In the genomic region with DNA sequence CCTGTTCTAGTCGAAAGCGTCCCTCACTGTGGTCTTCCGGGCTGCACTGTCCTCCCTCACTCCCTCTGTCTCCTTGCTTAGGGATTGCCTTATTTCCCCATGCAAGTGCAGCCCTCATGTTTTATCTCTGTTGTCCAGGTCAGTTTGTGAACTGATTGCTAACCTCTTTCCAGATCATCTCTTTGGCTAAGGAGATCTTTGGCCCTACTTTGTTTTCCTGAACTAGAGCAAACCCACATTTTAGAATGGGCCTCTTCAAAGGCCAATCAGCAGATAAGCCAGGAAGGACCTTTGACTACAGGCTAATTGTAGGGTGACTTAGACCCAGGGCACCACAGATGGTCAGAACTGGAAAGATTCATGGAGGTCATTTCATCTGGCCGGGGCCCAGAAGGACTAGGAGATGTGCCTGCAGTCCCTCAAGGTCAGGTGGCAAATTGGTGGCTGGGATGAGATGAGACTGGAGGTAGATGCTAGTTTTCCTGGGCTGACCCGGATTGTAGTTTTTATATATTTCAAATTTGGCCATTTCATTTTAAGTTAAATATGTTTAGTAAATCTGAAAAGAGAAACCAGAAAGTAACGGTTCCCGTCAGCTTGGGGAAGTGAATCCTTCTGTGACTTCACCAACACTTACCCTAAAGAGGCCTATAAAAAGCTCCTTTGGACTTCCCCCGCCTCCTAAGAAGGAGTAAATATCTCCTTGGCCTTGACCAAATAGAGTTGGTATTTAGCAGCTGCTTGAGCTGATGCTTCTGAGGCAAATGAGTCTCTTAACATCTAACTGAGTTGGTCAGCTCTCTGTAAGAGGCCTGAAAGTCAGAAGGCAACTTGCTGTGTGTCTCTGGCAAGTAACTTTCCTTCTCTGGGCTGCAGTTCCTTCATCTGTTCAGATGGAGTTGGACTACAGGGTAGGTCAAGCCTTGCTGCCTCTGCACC, we compare ENCODE assay signal across 9 cellular contexts. TPM values are rescaled to one million over a fixed set of nuclear protein-coding genes. Genes with fewer than 3 reads are reported as not detected.
A peak's percentile ranks its signal among the peaks of the same experiment; 100 is the strongest.
DNase-seq lines count a peak whose midpoint lies in the region; ATAC-seq and TF ChIP-seq lines count a peak whose summit lies in the region.
"Had no signal": no experiment of that assay in that cellular context is flagged by ENCODE, and none has a peak within 500 bp of the region (broad histone marks: within the 10 kb centered on the region; RNA-seq: fewer than 3 reads in every experiment).

No MANE protein-coding gene starts in this region.

- no peak overlapping the region for H2AFZ ChIP-seq in osteoblast (ENCODE audit: low read length)

- POLR2A ChIA-PET in activated CD4-positive, alpha-beta memory T cell treated with anti-CD3 and anti-CD28 coated beads, Interleukin-2, amount 10 ng/mL, durations not matched to agents 7 days and 5 days (lab: Charles Lee): interaction anchor here (0.6 to 3.7 kb wide), 5 partner anchors 13 to 109 kb away, joined by 3 to 34 read pairs (median 4); a partner anchor contains a TSS
- POLR2A ChIA-PET in HEK293T (lab: Yijun Ruan, JAX): no interaction called here

- H3K27me3 Mint-ChIP-seq in activated CD4-positive, alpha-beta memory T cell treated with anti-CD3 and anti-CD28 coated beads, Interleukin-2, amount 10 ng/mL, durations not matched to agents 7 days and 5 days: no peaks in the 10 kb centered on the region

- in situ Hi-C loops in HAP-1 (cut with MboI; ENCODE audit: low sequenced_read_pairs): no loop called here

- ATAC-seq in Right ventricle myocardium superior (ENCODE audit: poor library complexity) (peak; percentile 68), HG03064 (IDR thresholded peaks at IDR 0.05; ENCODE audit: low read depth, unreplicated experiment) (peak; percentile 54)

- TF ChIP-seq CTCF in right atrium auricular region (IDR thresholded peaks at IDR 0.05) (no peak), osteoblast (IDR thresholded peaks at IDR 0.05; ENCODE audit: extremely low read depth, low read depth, low read length) (no peak)

- intact Hi-C loops in Right ventricle myocardium superior (cut with DNase I): no loop called here

- no peaks in the 10 kb centered on the region for H3K9me3 ChIP-seq in right atrium auricular region
- no peaks in the 10 kb centered on the region for H3K9me3 ChIP-seq in osteoblast (ENCODE audit: low read depth, low read length)
- H3K9me3 ChIP-seq in HAP-1: no peaks in the 10 kb centered on the region

- H3K36me3 ChIP-seq in right atrium auricular region (no peaks in the 10 kb centered on the region), osteoblast (ENCODE audit: insufficient read depth, low read length) (no peaks in the 10 kb centered on the region), HAP-1 (replicated peaks) (no peaks in the 10 kb centered on the region)

- peak overlapping the region; percentile 46 for H3K4me3 Mint-ChIP-seq in activated CD4-positive, alpha-beta memory T cell treated with anti-CD3 and anti-CD28 coated beads, Interleukin-2, amount 10 ng/mL, durations not matched to agents 7 days and 5 days

- CTCF ChIA-PET in activated CD4-positive, alpha-beta memory T cell treated with anti-CD3 and anti-CD28 coated beads, Interleukin-2, amount 10 ng/mL, durations not matched to agents 7 days and 5 days (lab: Charles Lee): interaction anchor here (0.6 to 2.8 kb wide), 9 partner anchors 25 to 458 kb away, joined by 3 to 22 read pairs (median 4); a partner anchor contains a TSS
- CTCF ChIA-PET in HEK293T (lab: Yijun Ruan, JAX): interaction anchor here (0.6 to 0.8 kb wide), 2 partner anchors 21 to 27 kb away, joined by 3 read pairs; no protein-coding TSS in a partner anchor

- H3K4me2 ChIP-seq in osteoblast (ENCODE audit: insufficient read depth, low read length): no peak overlapping the region

- H3K79me2 ChIP-seq in osteoblast (ENCODE audit: insufficient read depth, low read length): no peaks in the 10 kb centered on the region

- H3K27me3 ChIP-seq in right atrium auricular region (no peaks in the 10 kb centered on the region), osteoblast (ENCODE audit: insufficient read depth, low read length) (no peaks in the 10 kb centered on the region), HAP-1 (ENCODE audit: low read depth) (no peaks in the 10 kb centered on the region)

- H3K27ac Mint-ChIP-seq in activated CD4-positive, alpha-beta memory T cell treated with anti-CD3 and anti-CD28 coated beads, Interleukin-2, amount 10 ng/mL, durations not matched to agents 7 days and 5 days: peak overlapping the region; percentile 87

- no peaks in the 10 kb centered on the region for H3K4me1 ChIP-seq in right atrium auricular region
- H3K4me1 ChIP-seq in osteoblast (ENCODE audit: insufficient read depth, low read length): no peaks in the 10 kb centered on the region
- H3K4me1 ChIP-seq in HAP-1: no peaks in the 10 kb centered on the region

- peak overlapping the region in 1 of 2 donors; percentile 38 for H3K27ac ChIP-seq in right atrium auricular region
- no peak overlapping the region for H3K27ac ChIP-seq in osteoblast (ENCODE audit: low read depth, low read length)

- no peak overlapping the region for H3K4me3 ChIP-seq in right atrium auricular region
- H3K4me3 ChIP-seq in osteoblast (ENCODE audit: insufficient read depth, low read length): no peak overlapping the region
- no peak overlapping the region for H3K4me3 ChIP-seq in HAP-1

- H3K36me3 Mint-ChIP-seq in activated CD4-positive, alpha-beta memory T cell treated with anti-CD3 and anti-CD28 coated beads, Interleukin-2, amount 10 ng/mL, durations not matched to agents 7 days and 5 days (ENCODE audit: low read depth): peaks cover 2% of the 10 kb centered on the region

- DNase-seq in Right ventricle myocardium superior (no peak), right atrium auricular region (ENCODE audit: low spot score) (no peak), osteoblast (ENCODE audit: insufficient read length, low spot score, missing footprints) (peak; percentile 25), HAP-1 (ENCODE audit: low spot score in 2 of 2) (no peak), HEK293T (ENCODE audit: extremely low spot score) (no peak), retina (no peak)
- DNase-seq in activated CD4-positive, alpha-beta memory T cell treated with anti-CD3 and anti-CD28 coated beads, Interleukin-2, amount 10 ng/mL, durations not matched to agents 7 days and 5 days: no peak
- DNase-seq: DND-41 had no signal

- peaks cover 36% of the 10 kb centered on the region for H3K4me1 Mint-ChIP-seq in activated CD4-positive, alpha-beta memory T cell treated with anti-CD3 and anti-CD28 coated beads, Interleukin-2, amount 10 ng/mL, durations not matched to agents 7 days and 5 days

- H3K9me3 Mint-ChIP-seq in activated CD4-positive, alpha-beta memory T cell treated with anti-CD3 and anti-CD28 coated beads, Interleukin-2, amount 10 ng/mL, durations not matched to agents 7 days and 5 days: no peaks in the 10 kb centered on the region

- no peaks in the 10 kb centered on the region for H4K20me1 ChIP-seq in osteoblast (ENCODE audit: insufficient read depth, low read length)

TF ChIP-seq in HEK293T, 16 proteins besides CTCF, POLR2A, EP300 and RAD21:
- TF ChIP-seq FOXA1 (IDR thresholded peaks at IDR 0.05) (no peak), TARDBP (IDR thresholded peaks at IDR 0.05) (no peak), CTBP1 (IDR thresholded peaks at IDR 0.05; ENCODE audit: borderline replicate concordance) (no peak), LEF1 (IDR thresholded peaks at IDR 0.05; ENCODE audit: borderline replicate concordance) (no peak), ARNT (IDR thresholded peaks at IDR 0.05) (no peak), SUZ12 (IDR thresholded peaks at IDR 0.05) (no peak), ZNF384 (IDR thresholded peaks at IDR 0.05) (no peak), SP1 (IDR thresholded peaks at IDR 0.05) (no peak), ELF4 (IDR thresholded peaks at IDR 0.05) (no peak), FOXK2 (IDR thresholded peaks at IDR 0.05) (no peak)
- TF ChIP-seq, protein P1, sequence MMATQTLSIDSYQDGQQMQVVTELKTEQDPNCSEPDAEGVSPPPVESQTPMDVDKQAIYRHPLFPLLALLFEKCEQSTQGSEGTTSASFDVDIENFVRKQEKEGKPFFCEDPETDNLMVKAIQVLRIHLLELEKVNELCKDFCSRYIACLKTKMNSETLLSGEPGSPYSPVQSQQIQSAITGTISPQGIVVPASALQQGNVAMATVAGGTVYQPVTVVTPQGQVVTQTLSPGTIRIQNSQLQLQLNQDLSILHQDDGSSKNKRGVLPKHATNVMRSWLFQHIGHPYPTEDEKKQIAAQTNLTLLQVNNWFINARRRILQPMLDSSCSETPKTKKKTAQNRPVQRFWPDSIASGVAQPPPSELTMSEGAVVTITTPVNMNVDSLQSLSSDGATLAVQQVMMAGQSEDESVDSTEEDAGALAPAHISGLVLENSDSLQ (IDR thresholded peaks at IDR 0.05): no peak

RNA-seq across cellular contexts. Expression of a gene that starts 6.3 kb away (rescaled TPM):
- total RNA-seq in Right ventricle myocardium superior: 12.5 TPM
- total RNA-seq in right atrium auricular region: 10 to 100 TPM in 1 of 2 donors, 1 to 10 TPM in 1; 8.8 to 10.2 TPM
- 10 to 100 TPM; 24.3 to 27.9 TPM for total RNA-seq in activated CD4-positive, alpha-beta memory T cell treated with anti-CD3 and anti-CD28 coated beads, Interleukin-2, amount 10 ng/mL, durations not matched to agents 7 days and 5 days
- 4.7 and 7.1 TPM in 2 replicates for total RNA-seq in osteoblast

RNA-seq across cellular contexts. Expression of a gene that starts 24.5 kb away (rescaled TPM):
- total RNA-seq in Right ventricle myocardium superior (13.7 TPM), right atrium auricular region (10 to 100 TPM; 18.0 to 24.9 TPM), osteoblast (8.7 and 9.4 TPM in 2 replicates)
- total RNA-seq in activated CD4-positive, alpha-beta memory T cell treated with anti-CD3 and anti-CD28 coated beads, Interleukin-2, amount 10 ng/mL, durations not matched to agents 7 days and 5 days: 10 to 100 TPM; 54.8 to 60.3 TPM

RNA-seq across cellular contexts. Expression of a gene that starts 33.8 kb away (rescaled TPM):
- total RNA-seq in Right ventricle myocardium superior (125 TPM), right atrium auricular region (10 to 100 TPM; 66.7 to 74.1 TPM), osteoblast (43.6 and 45.6 TPM in 2 replicates)
- total RNA-seq in activated CD4-positive, alpha-beta memory T cell treated with anti-CD3 and anti-CD28 coated beads, Interleukin-2, amount 10 ng/mL, durations not matched to agents 7 days and 5 days: 10 to 100 TPM; 39.7 to 40.0 TPM

RNA-seq across cellular contexts. Expression of a gene that starts 34.1 kb away (rescaled TPM):
- total RNA-seq in Right ventricle myocardium superior: 22.3 TPM
- total RNA-seq in right atrium auricular region: 10 to 100 TPM; 18.5 to 23.7 TPM
- 10 to 100 TPM; 73.4 to 79.4 TPM for total RNA-seq in activated CD4-positive, alpha-beta memory T cell treated with anti-CD3 and anti-CD28 coated beads, Interleukin-2, amount 10 ng/mL, durations not matched to agents 7 days and 5 days
- 9.0 and 12.1 TPM in 2 replicates for total RNA-seq in osteoblast
